In the genomic region with DNA sequence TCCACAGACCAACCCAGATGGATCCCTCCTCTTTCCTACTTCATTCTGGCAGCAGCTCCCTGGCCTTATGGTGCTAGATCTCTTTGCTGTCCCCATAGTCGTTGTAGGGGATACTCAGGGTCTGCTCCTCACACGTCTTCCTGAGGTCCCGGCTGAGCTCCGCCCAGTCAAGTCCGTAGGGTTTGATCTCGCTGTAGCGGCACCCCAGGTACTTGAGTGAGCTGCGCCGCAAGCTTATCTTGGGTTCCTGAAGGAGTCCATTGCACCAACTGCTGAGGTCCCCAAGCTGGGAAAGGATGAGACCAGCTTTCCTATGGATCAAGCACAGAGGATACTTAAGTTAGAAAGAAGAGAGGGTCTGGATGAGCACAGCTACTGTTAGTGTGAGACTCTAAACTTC, we compare ENCODE assay signal across 32 cellular contexts.
"Had no signal": no experiment of that assay in that cellular context is flagged by ENCODE, and none has a peak within 500 bp of the region (broad histone marks: within the 10 kb centered on the region; RNA-seq: fewer than 3 reads in every experiment).

No MANE protein-coding gene starts in this region.

- DNase-seq: Karpas-422, Kasumi-1, MG63, MM.1S, MV-4-11, NCI-H1048, NCI-H1092, NCI-H1092 treated with DMSO at 0.1 percent for 48 hours, NCI-H1105, NCI-H1105 treated with DMSO at 0.1 percent for 48 hours, NCI-H1417 treated with DMSO at 0.1 percent for 48 hours, NCI-H1436, NCI-H1436 treated with DMSO at 0.1 percent for 48 hours, NCI-H146, NCI-H1694, NCI-H1694 treated with DMSO at 0.1 percent for 48 hours, NCI-H187, NCI-H187 treated with DMSO at 0.1 percent for 48 hours, NCI-H1930, NCI-H2029, NCI-H2029 treated with DMSO at 0.1 percent for 48 hours, NCI-H2081, NCI-H2081 treated with DMSO at 0.1 percent for 48 hours, NCI-H2107, NCI-H2171, NCI-H2171 treated with DMSO at 0.1 percent for 48 hours, NCI-H2227 treated with DMSO at 0.1 percent for 48 hours, NCI-H226, NCI-H446, NCI-H446 treated with DMSO at 0.1 percent for 48 hours, NCI-H510A, NCI-H510A treated with DMSO at 0.1 percent for 48 hours had no signal

- H3K9me3 ChIP-seq: MG63 had no signal

- H3K4me3 ChIP-seq: MG63 had no signal

- H3K27me3 ChIP-seq: MG63 had no signal

- H3K36me3 ChIP-seq: MG63 had no signal
